ENCODE assay signal across 8 cellular contexts in the genomic region with DNA sequence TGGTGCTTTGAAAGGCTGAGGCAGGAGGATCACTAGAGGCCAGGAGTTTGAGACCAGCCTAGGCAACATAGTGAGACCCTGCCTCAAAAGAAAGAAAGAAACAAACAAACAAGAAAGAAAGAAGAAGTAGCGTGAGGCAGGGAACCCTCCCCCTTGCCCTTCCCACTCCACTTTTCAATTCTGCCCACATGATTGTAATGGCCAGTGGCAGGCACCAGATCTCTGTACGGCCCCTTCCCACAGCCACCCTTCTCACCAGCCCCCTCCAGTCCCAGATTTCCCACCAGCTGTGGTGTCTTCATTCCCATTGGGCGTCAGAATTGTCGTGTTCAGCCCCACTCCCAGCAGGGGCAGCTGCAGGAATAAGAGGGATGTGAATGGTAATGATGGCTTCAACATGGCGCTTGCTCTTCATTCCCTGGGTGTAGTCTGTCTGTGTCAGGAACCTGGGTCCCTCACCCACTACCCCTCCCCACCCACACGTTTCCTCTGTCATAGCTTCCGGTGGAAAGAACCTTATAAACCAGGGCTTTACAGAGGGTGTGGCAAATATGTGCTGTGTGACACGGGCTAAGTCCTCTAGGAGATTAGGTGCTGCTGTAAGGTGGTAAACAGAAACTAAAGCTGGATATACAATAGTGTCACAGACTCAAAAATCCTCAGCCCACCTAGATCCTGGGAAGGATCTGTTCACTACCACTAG. TPM values are rescaled to one million over a fixed set of nuclear protein-coding genes. Genes with fewer than 3 reads are reported as not detected.
DNase-seq lines count a peak whose midpoint lies in the region; ATAC-seq, FAIRE-seq and TF ChIP-seq lines count a peak whose summit lies in the region.

A gene (minus strand): TSS at position 437 of the 703 bp plus-strand sequence. CDS start 38 bp downstream, at position 399.

- H3K4me3 ChIP-seq in BLaER1: peak within 1 kb of the TSS; percentile 67
- peak within 1 kb of the TSS; percentile 78 for H3K4me3 ChIP-seq in mononuclear cell (ENCODE audit: low read length)

- H3K4me1 Mint-ChIP-seq in activated CD8-positive, alpha-beta T cell treated with anti-CD3 and anti-CD28 coated beads, Interleukin-2, amount 10 ng/mL, durations not matched to agents 7 days and 5 days (ENCODE audit: low read depth): peaks cover 42% of the 10 kb centered on the region
- H3K4me1 Mint-ChIP-seq in type B pancreatic cell (ENCODE audit: unreplicated experiment): peaks cover 13% of the 10 kb centered on the region

- peak within 1 kb of the TSS; percentile 78 for H3K27ac ChIP-seq in BLaER1

- TF ChIP-seq CTCF in type B pancreatic cell (conservative IDR thresholded peaks at IDR 0.05) (no peak), D721Med (IDR thresholded peaks at IDR 0.05; ENCODE audit: insufficient read depth, missing control alignments) (no peak)

- no peaks in the 10 kb centered on the region; the same call in 1 of the 2 replicates for H3K36me3 ChIP-seq in BLaER1

- no peaks in the 10 kb centered on the region for H3K9me3 Mint-ChIP-seq in activated CD8-positive, alpha-beta T cell treated with anti-CD3 and anti-CD28 coated beads, Interleukin-2, amount 10 ng/mL, durations not matched to agents 7 days and 5 days (ENCODE audit: insufficient read depth)
- H3K9me3 Mint-ChIP-seq in type B pancreatic cell: peaks cover 7% of the 10 kb centered on the region

- peak within 1 kb of the TSS; percentile 72 for H3K9ac ChIP-seq in BLaER1

- DNase-seq in HTR-8/SVneo (ENCODE audit: insufficient read length, low spot score) (no peak), type B pancreatic cell (ENCODE audit: extremely low spot score, unreplicated experiment) (no peak), D721Med (ENCODE audit: insufficient read length, low spot score) (no peak), GM03348 (ENCODE audit: low spot score) (no peak)
- peak; percentile 86 for DNase-seq in activated CD8-positive, alpha-beta T cell treated with anti-CD3 and anti-CD28 coated beads, Interleukin-2, amount 10 ng/mL, durations not matched to agents 7 days and 5 days

- FAIRE-seq in HTR-8/SVneo (lab: Jason Lieb, UNC) (peak; percentile 4), D721Med (lab: Jason Lieb, UNC) (no peak)

- no peaks in the 10 kb centered on the region for H4K20me1 ChIP-seq in BLaER1

- peak; percentile 92 for ATAC-seq in GM19463 (IDR thresholded peaks at IDR 0.05; ENCODE audit: unreplicated experiment)
- peak; percentile 80 for ATAC-seq in activated CD8-positive, alpha-beta T cell treated with anti-CD3 and anti-CD28 coated beads, Interleukin-2, amount 10 ng/mL, durations not matched to agents 7 days and 5 days

- peak within 1 kb of the TSS; percentile 86 for H3K4me2 ChIP-seq in BLaER1

- H3K36me3 Mint-ChIP-seq in activated CD8-positive, alpha-beta T cell treated with anti-CD3 and anti-CD28 coated beads, Interleukin-2, amount 10 ng/mL, durations not matched to agents 7 days and 5 days (ENCODE audit: low read depth): peaks cover 49% of the 10 kb centered on the region
- H3K36me3 Mint-ChIP-seq in type B pancreatic cell: no peaks in the 10 kb centered on the region

- peak within 1 kb of the TSS; percentile 94 for H3K4me3 Mint-ChIP-seq in activated CD8-positive, alpha-beta T cell treated with anti-CD3 and anti-CD28 coated beads, Interleukin-2, amount 10 ng/mL, durations not matched to agents 7 days and 5 days
- H3K4me3 Mint-ChIP-seq in type B pancreatic cell: no peak within 1 kb of the TSS

- H3K27me3 ChIP-seq in BLaER1: peaks cover 85% of the 10 kb centered on the region
- H3K27me3 ChIP-seq in mononuclear cell (ENCODE audit: insufficient read depth, low read length): no peaks in the 10 kb centered on the region

- POLR2A ChIA-PET in activated CD8-positive, alpha-beta T cell treated with anti-CD3 and anti-CD28 coated beads, Interleukin-2, amount 10 ng/mL, durations not matched to agents 7 days and 5 days (lab: Charles Lee): interaction anchor here (0.7 to 4.8 kb wide), 17 partner anchors 10 to 255 kb away, joined by 3 to 89 read pairs (median 5); a partner anchor contains a TSS

- no peaks in the 10 kb centered on the region for H3K27me3 Mint-ChIP-seq in activated CD8-positive, alpha-beta T cell treated with anti-CD3 and anti-CD28 coated beads, Interleukin-2, amount 10 ng/mL, durations not matched to agents 7 days and 5 days (ENCODE audit: low read depth)
- H3K27me3 Mint-ChIP-seq in type B pancreatic cell: no peaks in the 10 kb centered on the region

- CTCF ChIA-PET in activated CD8-positive, alpha-beta T cell treated with anti-CD3 and anti-CD28 coated beads, Interleukin-2, amount 10 ng/mL, durations not matched to agents 7 days and 5 days (lab: Charles Lee): interaction anchor here (0.7 to 2.8 kb wide), 6 partner anchors 8 to 141 kb away, joined by 3 to 28 read pairs (median 6); no protein-coding TSS in a partner anchor

- no peaks in the 10 kb centered on the region for H3K9me3 ChIP-seq in BLaER1
- no peaks in the 10 kb centered on the region for H3K9me3 ChIP-seq in mononuclear cell (ENCODE audit: low read depth, low read length)

- H3K27ac Mint-ChIP-seq in activated CD8-positive, alpha-beta T cell treated with anti-CD3 and anti-CD28 coated beads, Interleukin-2, amount 10 ng/mL, durations not matched to agents 7 days and 5 days: peak within 1 kb of the TSS; percentile 98
- peak within 1 kb of the TSS; percentile 84 for H3K27ac Mint-ChIP-seq in type B pancreatic cell

- H3K4me1 ChIP-seq in BLaER1 (peaks cover 62% of the 10 kb centered on the region), mononuclear cell (ENCODE audit: insufficient read depth, low read length) (peaks cover 53% of the 10 kb centered on the region)

RNA-seq across cellular contexts. Expression of the gene that starts here (rescaled TPM):
- total RNA-seq in activated CD8-positive, alpha-beta T cell treated with anti-CD3 and anti-CD28 coated beads, Interleukin-2, amount 10 ng/mL, durations not matched to agents 7 days and 5 days: 100 to 1,000 TPM; 348 to 351 TPM
- total RNA-seq in mononuclear cell: 117 TPM
- total RNA-seq in type B pancreatic cell (ENCODE audit: low replicate concordance): 1.5 and 5.2 TPM in 2 replicates

Comparison
In these comparisons a context has a peak if more than half of its experiments do, and no peak if none do; other contexts are left out.
1. RNA of the gene that starts here (total RNA-seq): 348 to 351 TPM in activated CD8-positive, alpha-beta T cell treated with anti-CD3 and anti-CD28 coated beads, Interleukin-2, amount 10 ng/mL, durations not matched to agents 7 days and 5 days and 117 TPM in mononuclear cell (single experiment); 1.5 to 5.2 TPM in type B pancreatic cell; every median in the first group is over 10 times any median in the second.